In genomic region chr12:82057770-82058169, GRCh38 we compare ENCODE assay signal across 1 cellular context.
TF ChIP-seq lines count a peak whose summit lies in the region.

No MANE protein-coding gene starts in this region.

TF ChIP-seq in HepG2, 621 proteins besides CTCF, POLR2A, EP300 and RAD21 (continued from another document):
- TF ChIP-seq TIGD3 (CRISPR knock-in tag; IDR thresholded peaks at IDR 0.05; ENCODE audit: borderline replicate concordance) (no peak), TCF7L2 (IDR thresholded peaks at IDR 0.05; ENCODE audit: low read depth, low read length) (no peak), ARID5B (CRISPR knock-in tag; IDR thresholded peaks at IDR 0.05) (no peak), FOXM1 (CRISPR knock-in tag; IDR thresholded peaks at IDR 0.05) (no peak), HNRNPUL1 (IDR thresholded peaks at IDR 0.05; ENCODE audit: low read depth, low read length) (no peak), ZZZ3 (CRISPR knock-in tag; IDR thresholded peaks at IDR 0.05; ENCODE audit: borderline replicate concordance) (no peak), ONECUT2 (CRISPR knock-in tag; IDR thresholded peaks at IDR 0.05) (no peak), BCLAF1 (IDR thresholded peaks at IDR 0.05) (no peak), ZBTB26 (CRISPR knock-in tag; IDR thresholded peaks at IDR 0.05; ENCODE audit: borderline replicate concordance) (no peak), ATF3 (CRISPR knock-in tag; IDR thresholded peaks at IDR 0.05) (no peak)
- TF ChIP-seq, protein P1, sequence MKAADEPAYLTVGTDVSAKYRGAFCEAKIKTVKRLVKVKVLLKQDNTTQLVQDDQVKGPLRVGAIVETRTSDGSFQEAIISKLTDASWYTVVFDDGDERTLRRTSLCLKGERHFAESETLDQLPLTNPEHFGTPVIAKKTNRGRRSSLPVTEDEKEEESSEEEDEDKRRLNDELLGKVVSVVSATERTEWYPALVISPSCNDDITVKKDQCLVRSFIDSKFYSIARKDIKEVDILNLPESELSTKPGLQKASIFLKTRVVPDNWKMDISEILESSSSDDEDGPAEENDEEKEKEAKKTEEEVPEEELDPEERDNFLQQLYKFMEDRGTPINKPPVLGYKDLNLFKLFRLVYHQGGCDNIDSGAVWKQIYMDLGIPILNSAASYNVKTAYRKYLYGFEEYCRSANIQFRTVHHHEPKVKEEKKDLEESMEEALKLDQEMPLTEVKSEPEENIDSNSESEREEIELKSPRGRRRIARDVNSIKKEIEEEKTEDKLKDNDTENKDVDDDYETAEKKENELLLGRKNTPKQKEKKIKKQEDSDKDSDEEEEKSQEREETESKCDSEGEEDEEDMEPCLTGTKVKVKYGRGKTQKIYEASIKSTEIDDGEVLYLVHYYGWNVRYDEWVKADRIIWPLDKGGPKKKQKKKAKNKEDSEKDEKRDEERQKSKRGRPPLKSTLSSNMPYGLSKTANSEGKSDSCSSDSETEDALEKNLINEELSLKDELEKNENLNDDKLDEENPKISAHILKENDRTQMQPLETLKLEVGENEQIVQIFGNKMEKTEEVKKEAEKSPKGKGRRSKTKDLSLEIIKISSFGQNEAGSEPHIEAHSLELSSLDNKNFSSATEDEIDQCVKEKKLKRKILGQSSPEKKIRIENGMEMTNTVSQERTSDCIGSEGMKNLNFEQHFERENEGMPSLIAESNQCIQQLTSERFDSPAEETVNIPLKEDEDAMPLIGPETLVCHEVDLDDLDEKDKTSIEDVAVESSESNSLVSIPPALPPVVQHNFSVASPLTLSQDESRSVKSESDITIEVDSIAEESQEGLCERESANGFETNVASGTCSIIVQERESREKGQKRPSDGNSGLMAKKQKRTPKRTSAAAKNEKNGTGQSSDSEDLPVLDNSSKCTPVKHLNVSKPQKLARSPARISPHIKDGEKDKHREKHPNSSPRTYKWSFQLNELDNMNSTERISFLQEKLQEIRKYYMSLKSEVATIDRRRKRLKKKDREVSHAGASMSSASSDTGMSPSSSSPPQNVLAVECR (CRISPR knock-in tag; IDR thresholded peaks at IDR 0.05; ENCODE audit: borderline replicate concordance), result no peak
- TF ChIP-seq, protein P2, sequence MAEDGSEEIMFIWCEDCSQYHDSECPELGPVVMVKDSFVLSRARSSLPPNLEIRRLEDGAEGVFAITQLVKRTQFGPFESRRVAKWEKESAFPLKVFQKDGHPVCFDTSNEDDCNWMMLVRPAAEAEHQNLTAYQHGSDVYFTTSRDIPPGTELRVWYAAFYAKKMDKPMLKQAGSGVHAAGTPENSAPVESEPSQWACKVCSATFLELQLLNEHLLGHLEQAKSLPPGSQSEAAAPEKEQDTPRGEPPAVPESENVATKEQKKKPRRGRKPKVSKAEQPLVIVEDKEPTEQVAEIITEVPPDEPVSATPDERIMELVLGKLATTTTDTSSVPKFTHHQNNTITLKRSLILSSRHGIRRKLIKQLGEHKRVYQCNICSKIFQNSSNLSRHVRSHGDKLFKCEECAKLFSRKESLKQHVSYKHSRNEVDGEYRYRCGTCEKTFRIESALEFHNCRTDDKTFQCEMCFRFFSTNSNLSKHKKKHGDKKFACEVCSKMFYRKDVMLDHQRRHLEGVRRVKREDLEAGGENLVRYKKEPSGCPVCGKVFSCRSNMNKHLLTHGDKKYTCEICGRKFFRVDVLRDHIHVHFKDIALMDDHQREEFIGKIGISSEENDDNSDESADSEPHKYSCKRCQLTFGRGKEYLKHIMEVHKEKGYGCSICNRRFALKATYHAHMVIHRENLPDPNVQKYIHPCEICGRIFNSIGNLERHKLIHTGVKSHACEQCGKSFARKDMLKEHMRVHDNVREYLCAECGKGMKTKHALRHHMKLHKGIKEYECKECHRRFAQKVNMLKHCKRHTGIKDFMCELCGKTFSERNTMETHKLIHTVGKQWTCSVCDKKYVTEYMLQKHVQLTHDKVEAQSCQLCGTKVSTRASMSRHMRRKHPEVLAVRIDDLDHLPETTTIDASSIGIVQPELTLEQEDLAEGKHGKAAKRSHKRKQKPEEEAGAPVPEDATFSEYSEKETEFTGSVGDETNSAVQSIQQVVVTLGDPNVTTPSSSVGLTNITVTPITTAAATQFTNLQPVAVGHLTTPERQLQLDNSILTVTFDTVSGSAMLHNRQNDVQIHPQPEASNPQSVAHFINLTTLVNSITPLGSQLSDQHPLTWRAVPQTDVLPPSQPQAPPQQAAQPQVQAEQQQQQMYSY (CRISPR knock-in tag; IDR thresholded peaks at IDR 0.05), result no peak
TF ChIP-seq in HepG2: peak in this region for 0.
